Comparison of ENCODE assay signal across 1 cellular context in genomic region chr2:231934441-231935206, GRCh38.
TF ChIP-seq lines count a peak whose summit lies in the region.

No MANE protein-coding gene starts in this region.

TF ChIP-seq in IMR-90, 13 proteins besides CTCF, POLR2A, EP300 and RAD21 (continued from another document):
- TF ChIP-seq RFX5 (IDR thresholded peaks at IDR 0.05; ENCODE audit: low read depth, low read length) (no peak), CHD1 (IDR thresholded peaks at IDR 0.05; ENCODE audit: low read depth, low read length) (no peak), NFE2L2 (IDR thresholded peaks at IDR 0.05; ENCODE audit: low read depth, low read length) (no peak), ELK1 (IDR thresholded peaks at IDR 0.05; ENCODE audit: borderline replicate concordance, low read depth, low read length) (no peak), BHLHE40 (IDR thresholded peaks at IDR 0.05; ENCODE audit: low read depth, low read length) (no peak), SMC3 (IDR thresholded peaks at IDR 0.05; ENCODE audit: low read depth, low read length) (no peak), USF2 (IDR thresholded peaks at IDR 0.05; ENCODE audit: low read depth, low read length) (no peak), RCOR1 (IDR thresholded peaks at IDR 0.05; ENCODE audit: insufficient replicate concordance, low read length) (no peak), MAFK (IDR thresholded peaks at IDR 0.05; ENCODE audit: low read depth, low read length) (no peak), FOS (IDR thresholded peaks at IDR 0.05; ENCODE audit: low read depth, low read length) (no peak), MAZ (IDR thresholded peaks at IDR 0.05; ENCODE audit: borderline replicate concordance, low read depth, low read length) (no peak)
